ENCODE assay signal across 1 cellular context in the genomic region with DNA sequence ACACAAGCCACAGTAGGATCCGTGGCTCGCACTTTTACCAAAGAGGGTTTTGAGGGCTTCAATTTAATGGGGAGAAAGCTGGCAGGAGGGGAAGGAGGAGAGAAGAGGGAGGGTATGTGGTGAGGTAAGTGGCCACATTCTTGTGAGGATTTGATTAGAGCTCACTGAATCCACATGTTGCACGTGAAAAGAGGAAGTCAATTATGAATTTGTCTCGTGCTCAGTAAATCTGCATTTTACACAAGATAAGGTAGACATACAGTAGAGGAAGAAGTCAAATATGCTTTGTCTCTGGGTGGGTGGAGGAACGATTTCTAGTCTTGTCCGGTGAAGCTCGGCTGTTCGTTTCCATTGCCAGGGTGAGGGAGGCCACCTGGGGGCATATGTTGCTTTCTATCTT.
TF ChIP-seq lines count a peak whose summit lies in the region.

No MANE protein-coding gene starts in this region.

TF ChIP-seq in K562, 482 proteins besides CTCF, POLR2A, EP300 and RAD21 (continued from another document):
- TF ChIP-seq, protein P1, sequence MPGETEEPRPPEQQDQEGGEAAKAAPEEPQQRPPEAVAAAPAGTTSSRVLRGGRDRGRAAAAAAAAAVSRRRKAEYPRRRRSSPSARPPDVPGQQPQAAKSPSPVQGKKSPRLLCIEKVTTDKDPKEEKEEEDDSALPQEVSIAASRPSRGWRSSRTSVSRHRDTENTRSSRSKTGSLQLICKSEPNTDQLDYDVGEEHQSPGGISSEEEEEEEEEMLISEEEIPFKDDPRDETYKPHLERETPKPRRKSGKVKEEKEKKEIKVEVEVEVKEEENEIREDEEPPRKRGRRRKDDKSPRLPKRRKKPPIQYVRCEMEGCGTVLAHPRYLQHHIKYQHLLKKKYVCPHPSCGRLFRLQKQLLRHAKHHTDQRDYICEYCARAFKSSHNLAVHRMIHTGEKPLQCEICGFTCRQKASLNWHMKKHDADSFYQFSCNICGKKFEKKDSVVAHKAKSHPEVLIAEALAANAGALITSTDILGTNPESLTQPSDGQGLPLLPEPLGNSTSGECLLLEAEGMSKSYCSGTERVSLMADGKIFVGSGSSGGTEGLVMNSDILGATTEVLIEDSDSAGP (CRISPR knock-in tag; IDR thresholded peaks at IDR 0.05) = no peak
- TF ChIP-seq ZNF232 (CRISPR knock-in tag; IDR thresholded peaks at IDR 0.05) = peak; percentile 100
- TF ChIP-seq TFAM (CRISPR knock-in tag; conservative IDR thresholded peaks at IDR 0.05) = no peak
- TF ChIP-seq, protein P2, sequence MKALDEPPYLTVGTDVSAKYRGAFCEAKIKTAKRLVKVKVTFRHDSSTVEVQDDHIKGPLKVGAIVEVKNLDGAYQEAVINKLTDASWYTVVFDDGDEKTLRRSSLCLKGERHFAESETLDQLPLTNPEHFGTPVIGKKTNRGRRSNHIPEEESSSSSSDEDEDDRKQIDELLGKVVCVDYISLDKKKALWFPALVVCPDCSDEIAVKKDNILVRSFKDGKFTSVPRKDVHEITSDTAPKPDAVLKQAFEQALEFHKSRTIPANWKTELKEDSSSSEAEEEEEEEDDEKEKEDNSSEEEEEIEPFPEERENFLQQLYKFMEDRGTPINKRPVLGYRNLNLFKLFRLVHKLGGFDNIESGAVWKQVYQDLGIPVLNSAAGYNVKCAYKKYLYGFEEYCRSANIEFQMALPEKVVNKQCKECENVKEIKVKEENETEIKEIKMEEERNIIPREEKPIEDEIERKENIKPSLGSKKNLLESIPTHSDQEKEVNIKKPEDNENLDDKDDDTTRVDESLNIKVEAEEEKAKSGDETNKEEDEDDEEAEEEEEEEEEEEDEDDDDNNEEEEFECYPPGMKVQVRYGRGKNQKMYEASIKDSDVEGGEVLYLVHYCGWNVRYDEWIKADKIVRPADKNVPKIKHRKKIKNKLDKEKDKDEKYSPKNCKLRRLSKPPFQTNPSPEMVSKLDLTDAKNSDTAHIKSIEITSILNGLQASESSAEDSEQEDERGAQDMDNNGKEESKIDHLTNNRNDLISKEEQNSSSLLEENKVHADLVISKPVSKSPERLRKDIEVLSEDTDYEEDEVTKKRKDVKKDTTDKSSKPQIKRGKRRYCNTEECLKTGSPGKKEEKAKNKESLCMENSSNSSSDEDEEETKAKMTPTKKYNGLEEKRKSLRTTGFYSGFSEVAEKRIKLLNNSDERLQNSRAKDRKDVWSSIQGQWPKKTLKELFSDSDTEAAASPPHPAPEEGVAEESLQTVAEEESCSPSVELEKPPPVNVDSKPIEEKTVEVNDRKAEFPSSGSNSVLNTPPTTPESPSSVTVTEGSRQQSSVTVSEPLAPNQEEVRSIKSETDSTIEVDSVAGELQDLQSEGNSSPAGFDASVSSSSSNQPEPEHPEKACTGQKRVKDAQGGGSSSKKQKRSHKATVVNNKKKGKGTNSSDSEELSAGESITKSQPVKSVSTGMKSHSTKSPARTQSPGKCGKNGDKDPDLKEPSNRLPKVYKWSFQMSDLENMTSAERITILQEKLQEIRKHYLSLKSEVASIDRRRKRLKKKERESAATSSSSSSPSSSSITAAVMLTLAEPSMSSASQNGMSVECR (CRISPR knock-in tag; IDR thresholded peaks at IDR 0.05) = no peak
- TF ChIP-seq, protein P3, sequence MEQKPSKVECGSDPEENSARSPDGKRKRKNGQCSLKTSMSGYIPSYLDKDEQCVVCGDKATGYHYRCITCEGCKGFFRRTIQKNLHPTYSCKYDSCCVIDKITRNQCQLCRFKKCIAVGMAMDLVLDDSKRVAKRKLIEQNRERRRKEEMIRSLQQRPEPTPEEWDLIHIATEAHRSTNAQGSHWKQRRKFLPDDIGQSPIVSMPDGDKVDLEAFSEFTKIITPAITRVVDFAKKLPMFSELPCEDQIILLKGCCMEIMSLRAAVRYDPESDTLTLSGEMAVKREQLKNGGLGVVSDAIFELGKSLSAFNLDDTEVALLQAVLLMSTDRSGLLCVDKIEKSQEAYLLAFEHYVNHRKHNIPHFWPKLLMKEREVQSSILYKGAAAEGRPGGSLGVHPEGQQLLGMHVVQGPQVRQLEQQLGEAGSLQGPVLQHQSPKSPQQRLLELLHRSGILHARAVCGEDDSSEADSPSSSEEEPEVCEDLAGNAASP (IDR thresholded peaks at IDR 0.05) = no peak
- TF ChIP-seq, protein P4, sequence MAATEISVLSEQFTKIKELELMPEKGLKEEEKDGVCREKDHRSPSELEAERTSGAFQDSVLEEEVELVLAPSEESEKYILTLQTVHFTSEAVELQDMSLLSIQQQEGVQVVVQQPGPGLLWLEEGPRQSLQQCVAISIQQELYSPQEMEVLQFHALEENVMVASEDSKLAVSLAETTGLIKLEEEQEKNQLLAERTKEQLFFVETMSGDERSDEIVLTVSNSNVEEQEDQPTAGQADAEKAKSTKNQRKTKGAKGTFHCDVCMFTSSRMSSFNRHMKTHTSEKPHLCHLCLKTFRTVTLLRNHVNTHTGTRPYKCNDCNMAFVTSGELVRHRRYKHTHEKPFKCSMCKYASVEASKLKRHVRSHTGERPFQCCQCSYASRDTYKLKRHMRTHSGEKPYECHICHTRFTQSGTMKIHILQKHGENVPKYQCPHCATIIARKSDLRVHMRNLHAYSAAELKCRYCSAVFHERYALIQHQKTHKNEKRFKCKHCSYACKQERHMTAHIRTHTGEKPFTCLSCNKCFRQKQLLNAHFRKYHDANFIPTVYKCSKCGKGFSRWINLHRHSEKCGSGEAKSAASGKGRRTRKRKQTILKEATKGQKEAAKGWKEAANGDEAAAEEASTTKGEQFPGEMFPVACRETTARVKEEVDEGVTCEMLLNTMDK (IDR thresholded peaks at IDR 0.05; ENCODE audit: borderline replicate concordance, insufficient read depth, low read depth, low read length, poor library complexity, severe bottlenecking) = no peak
